In genomic region chr6:78993955-78994354, GRCh38 we compare ENCODE assay signal across 36 cellular contexts.
"Had no signal": no experiment of that assay in that cellular context is flagged by ENCODE, and none has a peak within 500 bp of the region (broad histone marks: within the 10 kb centered on the region; RNA-seq: fewer than 3 reads in every experiment).

No MANE protein-coding gene starts in this region.

- H3K4me1 Mint-ChIP-seq: activated B cell treated with CpG ODN at 0.5 μM for 24 hours; activated CD8-positive, alpha-beta memory T cell treated with anti-CD3 and anti-CD28 coated beads, Interleukin-2, amount 10 ng/mL, durations not matched to agents 7 days and 5 days; activated naive CD4-positive, alpha-beta T cell treated with anti-CD3 and anti-CD28 coated beads, Interleukin-2, amount 50 U/mL, for 24 hours; activated naive CD8-positive, alpha-beta T cell treated with anti-CD3 and anti-CD28 coated beads, Interleukin-2, amount 50 U/mL, for 24 hours had no signal

- ATAC-seq: activated CD4-positive, CD25-positive, alpha-beta regulatory T cell treated with anti-CD3 and anti-CD28 coated beads, Interleukin-2, amount 50 U/mL, for 24 hours; activated CD8-positive, alpha-beta memory T cell treated with anti-CD3 and anti-CD28 coated beads, Interleukin-2, amount 10 ng/mL, durations not matched to agents 7 days and 5 days; activated CD8-positive, alpha-beta T cell treated with anti-CD3 and anti-CD28 coated beads, Interleukin-2, amount 10 ng/mL, durations not matched to agents 7 days and 5 days; activated naive CD8-positive, alpha-beta T cell treated with anti-CD3 and anti-CD28 coated beads, Interleukin-2, amount 50 U/mL, for 24 hours; body of pancreas; effector memory CD8-positive, alpha-beta T cell; esophagus mucosa; gastrocnemius medialis; T-helper 17 cell had no signal

- H3K9me3 Mint-ChIP-seq: activated CD4-positive, alpha-beta memory T cell treated with anti-CD3 and anti-CD28 coated beads for 36 hours; activated naive CD4-positive, alpha-beta T cell treated with anti-CD3 and anti-CD28 coated beads for 36 hours; activated naive CD4-positive, alpha-beta T cell treated with anti-CD3 and anti-CD28 coated beads, Interleukin-2, amount 50 U/mL, for 24 hours; activated naive CD8-positive, alpha-beta T cell treated with anti-CD3 and anti-CD28 coated beads for 36 hours; activated naive CD8-positive, alpha-beta T cell treated with anti-CD3 and anti-CD28 coated beads, Interleukin-2, amount 50 U/mL, for 24 hours; activated T-helper 2 cell treated with anti-CD3 and anti-CD28 coated beads, Interferon-gamma antibody, Interleukin-2, Interleukin-4, amounts not matched to agents 10 μg/mL and 5 μg/mL and 100 μg/mL, durations not matched to agents 14 hours and 24 hours and 36 hours; effector memory CD8-positive, alpha-beta T cell had no signal

- DNase-seq: activated B cell treated with CpG ODN at 0.5 μM for 24 hours; activated CD4-positive, alpha-beta memory T cell treated with anti-CD3 and anti-CD28 coated beads for 36 hours; activated CD4-positive, alpha-beta T cell treated with anti-CD3 and anti-CD28 coated beads for 48 hours; activated CD8-positive, alpha-beta memory T cell treated with anti-CD3 and anti-CD28 coated beads, Interleukin-2, amount 10 ng/mL, durations not matched to agents 7 days and 5 days; activated CD8-positive, alpha-beta memory T cell treated with anti-CD3 and anti-CD28 coated beads, Interleukin-2, amount 50 U/mL, for 4 hours; activated CD8-positive, alpha-beta T cell treated with anti-CD3 and anti-CD28 coated beads, Interleukin-2, amount 10 ng/mL, durations not matched to agents 7 days and 5 days; activated effector memory CD4-positive, alpha-beta T cell treated with anti-CD3 and anti-CD28 coated beads, Interleukin-2, amount 50 U/mL, for 16 hours; activated naive CD4-positive, alpha-beta T cell treated with anti-CD3 and anti-CD28 coated beads for 36 hours; activated naive CD8-positive, alpha-beta T cell treated with anti-CD3 and anti-CD28 coated beads for 36 hours; activated naive CD8-positive, alpha-beta T cell treated with anti-CD3 and anti-CD28 coated beads, Interleukin-2, amount 50 U/mL, for 24 hours; activated T-cell treated with anti-CD3 and anti-CD28 coated beads, Interleukin-2, amount 50 U/mL, for 1 hour; activated T-cell treated with anti-CD3 and anti-CD28 coated beads, Interleukin-2, amount 50 U/mL, for 48 hours; adrenal gland; amygdala; aorta; body of pancreas; caudate nucleus; cortex of kidney; dermis blood vessel endothelial cell; effector CD4-positive, alpha-beta T cell; effector memory CD8-positive, alpha-beta T cell; foreskin fibroblast; gastrocnemius medialis; glutamatergic neuron; T-helper 1 cell; T-helper 17 cell; T1000; WERI-Rb-1 had no signal

- FAIRE-seq: colon, endometrium had no signal

- H3K4me3 Mint-ChIP-seq: activated B cell treated with CpG ODN at 0.5 μM for 24 hours; activated CD4-positive, alpha-beta memory T cell treated with anti-CD3 and anti-CD28 coated beads for 36 hours; activated CD8-positive, alpha-beta memory T cell treated with anti-CD3 and anti-CD28 coated beads, Interleukin-2, amount 10 ng/mL, durations not matched to agents 7 days and 5 days; activated CD8-positive, alpha-beta T cell treated with anti-CD3 and anti-CD28 coated beads, Interleukin-2, amount 10 ng/mL, durations not matched to agents 7 days and 5 days; activated naive CD4-positive, alpha-beta T cell treated with anti-CD3 and anti-CD28 coated beads for 36 hours; activated naive CD4-positive, alpha-beta T cell treated with anti-CD3 and anti-CD28 coated beads, Interleukin-2, amount 50 U/mL, for 24 hours; activated naive CD8-positive, alpha-beta T cell treated with anti-CD3 and anti-CD28 coated beads for 36 hours; activated naive CD8-positive, alpha-beta T cell treated with anti-CD3 and anti-CD28 coated beads, Interleukin-2, amount 50 U/mL, for 24 hours; activated T-helper 1 cell treated with anti-CD3 and anti-CD28 coated beads, Interleukin-12 subunit alpha, Interleukin-12 subunit beta, Interleukin-2, Interleukin-4 antibody, amounts not matched to agents 30 ng/mL and 10 ng/mL and 1 ng/mL, durations not matched to agents 14 hours and 24 hours and 36 hours; effector memory CD8-positive, alpha-beta T cell; T-helper 17 cell; T-helper 2 cell treated with Interferon-gamma antibody and Interleukin-4, amounts not matched to agents 5 μg/mL and 100 μg/mL, for 36 hours had no signal

- H3K27ac Mint-ChIP-seq: activated B cell treated with CpG ODN at 0.5 μM for 24 hours; activated CD4-positive, alpha-beta memory T cell treated with anti-CD3 and anti-CD28 coated beads for 36 hours; activated CD8-positive, alpha-beta memory T cell treated with anti-CD3 and anti-CD28 coated beads, Interleukin-2, amount 10 ng/mL, durations not matched to agents 7 days and 5 days; activated CD8-positive, alpha-beta T cell treated with anti-CD3 and anti-CD28 coated beads, Interleukin-2, amount 10 ng/mL, durations not matched to agents 7 days and 5 days; activated naive CD4-positive, alpha-beta T cell treated with anti-CD3 and anti-CD28 coated beads for 36 hours; activated naive CD4-positive, alpha-beta T cell treated with anti-CD3 and anti-CD28 coated beads, Interleukin-2, amount 50 U/mL, for 24 hours; activated naive CD8-positive, alpha-beta T cell treated with anti-CD3 and anti-CD28 coated beads, Interleukin-2, amount 50 U/mL, for 24 hours; activated T-helper 1 cell treated with anti-CD3 and anti-CD28 coated beads, Interleukin-12 subunit alpha, Interleukin-12 subunit beta, Interleukin-2, Interleukin-4 antibody, amounts not matched to agents 30 ng/mL and 10 ng/mL and 1 ng/mL, durations not matched to agents 14 hours and 24 hours and 36 hours; activated T-helper 2 cell treated with anti-CD3 and anti-CD28 coated beads, Interferon-gamma antibody, Interleukin-2, Interleukin-4, amounts not matched to agents 10 μg/mL and 5 μg/mL and 100 μg/mL, durations not matched to agents 14 hours and 24 hours and 36 hours; T-helper 17 cell; T-helper 2 cell treated with Interferon-gamma antibody and Interleukin-4, amounts not matched to agents 5 μg/mL and 100 μg/mL, for 36 hours had no signal

- H3K27me3 ChIP-seq: adrenal gland, body of pancreas, gastrocnemius medialis had no signal

- H3K4me3 ChIP-seq: adrenal gland, body of pancreas, gastrocnemius medialis had no signal

- H3K27me3 Mint-ChIP-seq: activated B cell treated with CpG ODN at 0.5 μM for 24 hours; activated CD4-positive, alpha-beta memory T cell treated with anti-CD3 and anti-CD28 coated beads for 36 hours; activated CD8-positive, alpha-beta memory T cell treated with anti-CD3 and anti-CD28 coated beads, Interleukin-2, amount 10 ng/mL, durations not matched to agents 7 days and 5 days; activated naive CD4-positive, alpha-beta T cell treated with anti-CD3 and anti-CD28 coated beads, Interleukin-2, amount 50 U/mL, for 24 hours; activated naive CD8-positive, alpha-beta T cell treated with anti-CD3 and anti-CD28 coated beads for 36 hours; activated naive CD8-positive, alpha-beta T cell treated with anti-CD3 and anti-CD28 coated beads, Interleukin-2, amount 50 U/mL, for 24 hours; effector memory CD8-positive, alpha-beta T cell; T-helper 17 cell had no signal

- H3K4me1 ChIP-seq: adrenal gland, gastrocnemius medialis had no signal

- H3K9me3 ChIP-seq: adrenal gland, body of pancreas, gastrocnemius medialis had no signal

- H3K27ac ChIP-seq: adrenal gland, body of pancreas, gastrocnemius medialis, WERI-Rb-1 had no signal
